In genomic region chr13:47110833-47111240, GRCh38 we compare ENCODE assay signal across 18 cellular contexts.
DNase-seq lines count a peak whose midpoint lies in the region; ATAC-seq and TF ChIP-seq lines count a peak whose summit lies in the region.
"Had no signal": no experiment of that assay in that cellular context is flagged by ENCODE, and none has a peak within 500 bp of the region (broad histone marks: within the 10 kb centered on the region; RNA-seq: fewer than 3 reads in every experiment).

No MANE protein-coding gene starts in this region.

- H3K9ac ChIP-seq in PC-3 (ENCODE audit: low read length) = peak overlapping the region; percentile 77
- no peak overlapping the region for H3K9ac ChIP-seq in neural progenitor cell
- H3K9ac ChIP-seq in MM.1S (ENCODE audit: low read length) = no peak overlapping the region

- WGBS in psoas muscle, 3 donors = 83 to 87% (median 85%) methylated on average over 12 of the region's 12 CpGs

- no peaks in the 10 kb centered on the region for H3K9me3 ChIP-seq in PC-3 (ENCODE audit: low read length)
- H3K9me3 ChIP-seq in neural progenitor cell (ENCODE audit: low read depth) = no peaks in the 10 kb centered on the region
- H3K9me3 ChIP-seq in MM.1S (replicated peaks; ENCODE audit: insufficient read depth, low read length) = no peaks in the 10 kb centered on the region
- H3K9me3 ChIP-seq in naive thymus-derived CD4-positive, alpha-beta T cell (ENCODE audit: control insufficient read depth in 2 of 3, low read length in 3 of 3) = no peaks in the 10 kb centered on the region
- H3K9me3 ChIP-seq in psoas muscle = no peaks in the 10 kb centered on the region

- H3K36me3 Mint-ChIP-seq in Calu3 (ENCODE audit: insufficient read depth, unreplicated experiment) (no peaks in the 10 kb centered on the region), neural progenitor cell (no peaks in the 10 kb centered on the region)
- H3K36me3 Mint-ChIP-seq in naive thymus-derived CD4-positive, alpha-beta T cell = no peaks in the 10 kb centered on the region

- no peak for TF ChIP-seq CTCF in Calu3 (IDR thresholded peaks at IDR 0.05; ENCODE audit: unreplicated experiment)
- no peak for TF ChIP-seq CTCF in PC-3 (conservative IDR thresholded peaks at IDR 0.05; ENCODE audit: low read depth, low read length)
- no peak for TF ChIP-seq CTCF in epithelial cell of esophagus (IDR thresholded peaks at IDR 0.05; ENCODE audit: insufficient read depth, low read depth, low read length, missing control alignments)
- TF ChIP-seq CTCF in neural progenitor cell (IDR thresholded peaks at IDR 0.05) = no peak
- no peak for TF ChIP-seq CTCF in MM.1S (IDR thresholded peaks at IDR 0.05; ENCODE audit: low read length)
- TF ChIP-seq CTCF in psoas muscle (IDR thresholded peaks at IDR 0.05) = no peak

- H3K9me3 Mint-ChIP-seq in Calu3 (ENCODE audit: low read depth, unreplicated experiment) (no peaks in the 10 kb centered on the region), neural progenitor cell (peaks cover 2% of the 10 kb centered on the region)
- H3K9me3 Mint-ChIP-seq in naive thymus-derived CD4-positive, alpha-beta T cell = peaks cover 0 to 5% (median 0%) of the 10 kb centered on the region in 11 donors

- H3K27me3 Mint-ChIP-seq in Calu3 (ENCODE audit: unreplicated experiment) (no peaks in the 10 kb centered on the region), neural progenitor cell (ENCODE audit: insufficient read depth, low read depth) (peaks cover 2% of the 10 kb centered on the region)
- H3K27me3 Mint-ChIP-seq in naive thymus-derived CD4-positive, alpha-beta T cell = peaks cover 0 to 5% (median 3%) of the 10 kb centered on the region in 5 donors

- H3K27me3 ChIP-seq in PC-3 (ENCODE audit: low read length) (no peaks in the 10 kb centered on the region), neural progenitor cell (no peaks in the 10 kb centered on the region), MM.1S (replicated peaks; ENCODE audit: insufficient read depth, low read length) (no peaks in the 10 kb centered on the region), psoas muscle (ENCODE audit: insufficient read depth in 3 of 3, low read length in 2 of 3) (no peaks in the 10 kb centered on the region)
- no peaks in the 10 kb centered on the region for H3K27me3 ChIP-seq in naive thymus-derived CD4-positive, alpha-beta T cell (ENCODE audit: control insufficient read depth in 2 of 2, insufficient read depth in 2 of 2, low read length in 2 of 2)

- H3K36me3 ChIP-seq in PC-3 (ENCODE audit: low read depth, low read length) (no peaks in the 10 kb centered on the region), neural progenitor cell (no peaks in the 10 kb centered on the region), MM.1S (replicated peaks; ENCODE audit: insufficient read depth, low read length) (no peaks in the 10 kb centered on the region), psoas muscle (ENCODE audit: insufficient read depth in 1 of 2, low read depth in 1 of 2) (no peaks in the 10 kb centered on the region)
- no peaks in the 10 kb centered on the region for H3K36me3 ChIP-seq in naive thymus-derived CD4-positive, alpha-beta T cell (ENCODE audit: control insufficient read depth in 2 of 3, insufficient read depth in 3 of 3, low read length in 3 of 3)

- H3F3A ChIP-seq in PC-3 (ENCODE audit: low read length, unreplicated experiment) = peaks cover 4% of the 10 kb centered on the region
- peaks cover 48% of the 10 kb centered on the region for H3F3A ChIP-seq in neural progenitor cell (ENCODE audit: low read depth)
- H3F3A ChIP-seq in MM.1S (ENCODE audit: insufficient read depth, low read length) = no peaks in the 10 kb centered on the region

- H3K4me1 Mint-ChIP-seq in Calu3 (ENCODE audit: low read depth, unreplicated experiment) = peaks cover 42% of the 10 kb centered on the region
- peaks cover 23% of the 10 kb centered on the region for H3K4me1 Mint-ChIP-seq in neural progenitor cell
- peaks cover 0 to 14% (median 7%) of the 10 kb centered on the region in 7 donors for H3K4me1 Mint-ChIP-seq in naive thymus-derived CD4-positive, alpha-beta T cell

- H3K27ac Mint-ChIP-seq in Calu3 (ENCODE audit: unreplicated experiment) (peak overlapping the region; percentile 87), neural progenitor cell (peak overlapping the region; percentile 38)
- peak overlapping the region in 1 of 9 donors; percentile 7 for H3K27ac Mint-ChIP-seq in naive thymus-derived CD4-positive, alpha-beta T cell

- intact Hi-C loops in Calu3 (cut with micrococcal nuclease; ENCODE audit: unreplicated experiment) = no loop called here
- intact Hi-C loops in PC-3 (cut with micrococcal nuclease) = loop anchor here (10.0 kb wide), 1 partner anchor 206 kb away; no protein-coding TSS in a partner anchor
- intact Hi-C loops in naive thymus-derived CD4-positive, alpha-beta T cell (cut with micrococcal nuclease) = no loop called here
- intact Hi-C loops in psoas muscle (cut with DNase I) = no loop called here

- no peak for TF ChIP-seq POLR2A in erythroblast (IDR thresholded peaks at IDR 0.05; ENCODE audit: low read length)

- peak; percentile 46 for DNase-seq in Calu3
- peak; percentile 77 for DNase-seq in PC-3
- DNase-seq in epithelial cell of esophagus (ENCODE audit: low read depth) = peak; percentile 29
- DNase-seq in neural progenitor cell (ENCODE audit: low spot score) = no peak
- DNase-seq in MM.1S = no peak
- no peak for DNase-seq in naive thymus-derived CD4-positive, alpha-beta T cell
- DNase-seq in psoas muscle = no peak
- no peak for DNase-seq in erythroblast (lab: John Stamatoyannopoulos, UW)
- DNase-seq: DMS79 treated with DMSO at 0.1 percent for 48 hours, GOT3, NCI-H1092 treated with DMSO at 0.1 percent for 48 hours, NCI-H146, NCI-H2029, NCI-H226, NCI-H510A treated with DMSO at 0.1 percent for 48 hours, NCI-H748 treated with DMSO at 0.1 percent for 48 hours had no signal

- H2AFZ ChIP-seq in PC-3 (ENCODE audit: low read length) = peak overlapping the region; percentile 33
- H2AFZ ChIP-seq in neural progenitor cell (replicated peaks) = no peak overlapping the region
- no peak overlapping the region for H2AFZ ChIP-seq in MM.1S (ENCODE audit: low read length)

- CTCF ChIA-PET in Calu3 (lab: Charles Lee) (no interaction called here), PC-3 (lab: Charles Lee) (no interaction called here)
- CTCF ChIA-PET in naive thymus-derived CD4-positive, alpha-beta T cell (lab: Charles Lee) = no interaction called here

- ATAC-seq in PC-3 (peak; percentile 62), psoas muscle (no peak)
- ATAC-seq in naive thymus-derived CD4-positive, alpha-beta T cell = no peak
- ATAC-seq: Panc1 had no signal

- POLR2A ChIA-PET in PC-3 (lab: Charles Lee; ENCODE audit: unreplicated experiment) = no interaction called here
- POLR2A ChIA-PET in naive thymus-derived CD4-positive, alpha-beta T cell (lab: Charles Lee) = no interaction called here

- H3K27ac ChIP-seq in PC-3 (ENCODE audit: low read length) (peak overlapping the region; percentile 94), neural progenitor cell (no peak overlapping the region), MM.1S (ENCODE audit: low read length) (no peak overlapping the region), psoas muscle (no peak overlapping the region)
- no peak overlapping the region for H3K27ac ChIP-seq in naive thymus-derived CD4-positive, alpha-beta T cell (ENCODE audit: low read depth, low read length)
- H3K27ac ChIP-seq: C4-2B had no signal

- H3K4me1 ChIP-seq in PC-3 (ENCODE audit: insufficient read depth, low read length) = peaks cover 57% of the 10 kb centered on the region
- H3K4me1 ChIP-seq in neural progenitor cell = peaks cover 33% of the 10 kb centered on the region
- no peaks in the 10 kb centered on the region for H3K4me1 ChIP-seq in MM.1S (ENCODE audit: low read length)
- H3K4me1 ChIP-seq in naive thymus-derived CD4-positive, alpha-beta T cell (ENCODE audit: control insufficient read depth in 2 of 2, insufficient read depth in 2 of 2, low read length in 2 of 2) = no peaks in the 10 kb centered on the region
- H3K4me1 ChIP-seq in psoas muscle = no peaks in the 10 kb centered on the region

- H3K4me3 Mint-ChIP-seq in Calu3 (ENCODE audit: low read depth, unreplicated experiment) = peak overlapping the region; percentile 58
- H3K4me3 Mint-ChIP-seq in neural progenitor cell = no peak overlapping the region
- H3K4me3 Mint-ChIP-seq in naive thymus-derived CD4-positive, alpha-beta T cell = no peak overlapping the region

- H3K4me3 ChIP-seq in PC-3 (ENCODE audit: low read length) (no peak overlapping the region), epithelial cell of esophagus (ENCODE audit: low read length) (no peak overlapping the region), neural progenitor cell (no peak overlapping the region), MM.1S (ENCODE audit: low read length) (no peak overlapping the region), psoas muscle (no peak overlapping the region)
- H3K4me3 ChIP-seq in naive thymus-derived CD4-positive, alpha-beta T cell (ENCODE audit: low read length) = no peak overlapping the region

- no peaks in the 10 kb centered on the region for H3K9me2 ChIP-seq in PC-3 (replicated peaks; ENCODE audit: low read length)
- H3K9me2 ChIP-seq in MM.1S (replicated peaks; ENCODE audit: insufficient read depth, low read length) = no peaks in the 10 kb centered on the region

- H3K4me2 ChIP-seq in PC-3 (ENCODE audit: low read length) (peak overlapping the region; percentile 66), neural progenitor cell (no peak overlapping the region), MM.1S (ENCODE audit: low read depth, low read length) (no peak overlapping the region)

- no peaks in the 10 kb centered on the region for H4K20me1 ChIP-seq in PC-3 (ENCODE audit: low read length)
- H4K20me1 ChIP-seq in neural progenitor cell (ENCODE audit: low read depth) = no peaks in the 10 kb centered on the region
- no peaks in the 10 kb centered on the region for H4K20me1 ChIP-seq in MM.1S (ENCODE audit: insufficient read depth, low read length)

- no TSS peak for BruUV-seq in Calu3 (replicated peaks; lab: Mats Ljungman, UMichigan)
- no TSS peak for BruUV-seq in PC-3 (replicated peaks; lab: Mats Ljungman, UMichigan)

- H3K79me2 ChIP-seq in PC-3 (ENCODE audit: low read length) (no peaks in the 10 kb centered on the region), neural progenitor cell (ENCODE audit: low read depth) (no peaks in the 10 kb centered on the region), MM.1S (ENCODE audit: low read length) (no peaks in the 10 kb centered on the region)

Comparison
In these comparisons a context has a peak if more than half of its experiments do, and no peak if none do; other contexts are left out.
1. DNase-seq: peak in Calu3 (single experiment), PC-3 (single experiment) and epithelial cell of esophagus (single experiment); none in neural progenitor cell (single experiment), MM.1S (single experiment), naive thymus-derived CD4-positive, alpha-beta T cell (0 of 9), psoas muscle (0 of 2) and erythroblast (0 of 2).